17 cellular contexts compared by ENCODE assay signal in the genomic region with DNA sequence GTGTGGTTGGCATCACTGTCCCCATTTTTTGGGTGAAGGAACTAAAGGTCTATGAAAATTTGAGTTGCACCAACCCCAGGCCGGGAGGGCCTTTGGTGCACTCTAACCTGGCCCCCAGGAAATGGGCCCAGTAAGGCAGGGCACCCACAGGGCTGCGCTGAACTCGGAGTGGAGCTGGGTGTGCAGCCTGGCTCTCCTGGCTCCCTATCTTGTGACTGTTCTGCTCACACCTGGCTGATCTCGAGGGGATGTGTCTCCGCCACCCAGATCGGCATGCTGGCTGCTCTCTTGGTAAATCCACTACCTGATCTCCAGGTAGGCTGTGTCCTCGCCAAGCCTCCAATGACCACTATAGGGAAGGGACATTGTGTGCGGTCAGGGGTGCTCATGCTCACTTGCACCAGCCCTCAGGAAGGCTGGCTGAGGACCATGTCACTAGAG.
DNase-seq lines count a peak whose midpoint lies in the region; ATAC-seq and TF ChIP-seq lines count a peak whose summit lies in the region.
"Had no signal": no experiment of that assay in that cellular context is flagged by ENCODE, and none has a peak within 500 bp of the region (broad histone marks: within the 10 kb centered on the region; RNA-seq: fewer than 3 reads in every experiment).

No MANE protein-coding gene starts in this region.

- H3K27ac Mint-ChIP-seq in osteocyte (ENCODE audit: unreplicated experiment), result no peak overlapping the region
- H3K27ac Mint-ChIP-seq in Calu3 (ENCODE audit: unreplicated experiment), result no peak overlapping the region
- H3K27ac Mint-ChIP-seq: CD14-positive monocyte; CD8-positive, alpha-beta T cell had no signal

- H3K27ac ChIP-seq in right atrium auricular region (no peak overlapping the region), WERI-Rb-1 (no peak overlapping the region)
- H3K27ac ChIP-seq: 22Rv1, A549, HL-60 had no signal

- TF ChIP-seq CTCF in right atrium auricular region (IDR thresholded peaks at IDR 0.05) (no peak), osteocyte (IDR thresholded peaks at IDR 0.05) (no peak), Calu3 (IDR thresholded peaks at IDR 0.05; ENCODE audit: unreplicated experiment) (no peak), WERI-Rb-1 (IDR thresholded peaks at IDR 0.05; ENCODE audit: low read depth, low read length) (no peak)

- H3K36me3 ChIP-seq in right atrium auricular region, result no peaks in the 10 kb centered on the region
- no peaks in the 10 kb centered on the region for H3K36me3 ChIP-seq in WERI-Rb-1

- peaks cover 0 to 11% of the 10 kb centered on the region in 2 donors for H3K4me1 ChIP-seq in right atrium auricular region
- H3K4me1 ChIP-seq: A549 had no signal

- DNase-seq in right atrium auricular region (ENCODE audit: low spot score) (peak; percentile 21), Right ventricle myocardium inferior (ENCODE audit: missing footprints) (no peak), islet precursor cell (peak; percentile 36), osteocyte (ENCODE audit: extremely low spot score, unreplicated experiment) (peak; percentile 69), SW480 (ENCODE audit: low spot score) (no peak), Calu3 (no peak), WERI-Rb-1 (no peak)
- DNase-seq: AML-193; CD8-positive, alpha-beta T cell; COR-L47; GOT3; HCEC 1CT had no signal

- BruUV-seq in Calu3 (replicated peaks; lab: Mats Ljungman, UMichigan), result no TSS peak

- H3K4me3 Mint-ChIP-seq in osteocyte (ENCODE audit: unreplicated experiment) (no peak overlapping the region), Calu3 (ENCODE audit: low read depth, unreplicated experiment) (no peak overlapping the region)
- H3K4me3 Mint-ChIP-seq: CD14-positive monocyte; CD8-positive, alpha-beta T cell had no signal

- H3K27me3 ChIP-seq in right atrium auricular region (no peaks in the 10 kb centered on the region), WERI-Rb-1 (ENCODE audit: insufficient read depth, low read depth, severe bottlenecking) (peaks cover 22% of the 10 kb centered on the region)

- no peak overlapping the region for H3K4me3 ChIP-seq in right atrium auricular region
- no peak overlapping the region for H3K4me3 ChIP-seq in WERI-Rb-1 (ENCODE audit: low read depth, low read length)
- H3K4me3 ChIP-seq: A549 had no signal

- H3K27me3 Mint-ChIP-seq in osteocyte (ENCODE audit: unreplicated experiment), result peaks cover 39% of the 10 kb centered on the region
- peaks cover 100% of the 10 kb centered on the region for H3K27me3 Mint-ChIP-seq in Calu3 (ENCODE audit: unreplicated experiment)

- H3K9me3 ChIP-seq in right atrium auricular region (no peaks in the 10 kb centered on the region), WERI-Rb-1 (ENCODE audit: severe bottlenecking) (no peaks in the 10 kb centered on the region)
- H3K9me3 ChIP-seq: A549 had no signal

- CTCF ChIA-PET in Calu3 (lab: Charles Lee), result interaction anchor here (1.1 kb wide), 1 partner anchor 38 kb away, joined by 5 read pairs; no protein-coding TSS in a partner anchor

- H3K9me3 Mint-ChIP-seq in osteocyte (ENCODE audit: unreplicated experiment) (no peaks in the 10 kb centered on the region), Calu3 (ENCODE audit: low read depth, unreplicated experiment) (no peaks in the 10 kb centered on the region)
- H3K9me3 Mint-ChIP-seq: CD14-positive monocyte; CD8-positive, alpha-beta T cell had no signal

- ATAC-seq in Right ventricle myocardium inferior, result no peak
- ATAC-seq in GM18519 (IDR thresholded peaks at IDR 0.05; ENCODE audit: low FRiP score, unreplicated experiment), result no peak
- ATAC-seq: A549; CD8-positive, alpha-beta T cell had no signal

- intact Hi-C loops in Right ventricle myocardium inferior (cut with DNase I) (no loop called here), Calu3 (cut with micrococcal nuclease; ENCODE audit: unreplicated experiment) (no loop called here)

- H3K36me3 Mint-ChIP-seq in osteocyte (ENCODE audit: unreplicated experiment) (no peaks in the 10 kb centered on the region), Calu3 (ENCODE audit: insufficient read depth, unreplicated experiment) (no peaks in the 10 kb centered on the region)
- H3K36me3 Mint-ChIP-seq: CD14-positive monocyte; CD8-positive, alpha-beta T cell had no signal

- H3K4me1 Mint-ChIP-seq in osteocyte (ENCODE audit: unreplicated experiment) (no peaks in the 10 kb centered on the region), Calu3 (ENCODE audit: low read depth, unreplicated experiment) (peaks cover 6% of the 10 kb centered on the region)
- H3K4me1 Mint-ChIP-seq: CD14-positive monocyte had no signal

Comparison
In these comparisons a context has a peak if more than half of its experiments do, and no peak if none do; other contexts are left out.
1. DNase-seq: peak in right atrium auricular region (single experiment), islet precursor cell (single experiment) and osteocyte (single experiment); none in Right ventricle myocardium inferior (single experiment), SW480 (single experiment), Calu3 (single experiment) and WERI-Rb-1 (single experiment).